13 cellular contexts compared by ENCODE assay signal in genomic region chr2:71813801-71814470, GRCh38.
"Had no signal": no experiment of that assay in that cellular context is flagged by ENCODE, and none has a peak within 500 bp of the region (broad histone marks: within the 10 kb centered on the region; RNA-seq: fewer than 3 reads in every experiment).

No MANE protein-coding gene starts in this region.

- H3K27ac ChIP-seq: adrenal gland, colonic mucosa, neutrophil, tibial artery had no signal

- H3K4me3 ChIP-seq: adrenal gland, colonic mucosa, tibial artery had no signal

- H3K4me3 Mint-ChIP-seq: activated CD8-positive, alpha-beta T cell treated with anti-CD3 and anti-CD28 coated beads, Interleukin-2, amount 10 ng/mL, durations not matched to agents 7 days and 5 days; effector memory CD8-positive, alpha-beta T cell; naive thymus-derived CD4-positive, alpha-beta T cell; stimulated activated effector memory CD8-positive, alpha-beta T cell treated with anti-CD3 and anti-CD28 coated beads, Interleukin-12 subunit alpha, Interleukin-12 subunit beta, amount 100 ng/mL, for 72 hours; WTC11 had no signal

- H3K27ac Mint-ChIP-seq: activated CD8-positive, alpha-beta T cell treated with anti-CD3 and anti-CD28 coated beads, Interleukin-2, amount 10 ng/mL, durations not matched to agents 7 days and 5 days; effector memory CD8-positive, alpha-beta T cell; naive thymus-derived CD4-positive, alpha-beta T cell; stimulated activated effector memory CD8-positive, alpha-beta T cell treated with anti-CD3 and anti-CD28 coated beads, Interleukin-12 subunit alpha, Interleukin-12 subunit beta, amount 100 ng/mL, for 72 hours; WTC11 had no signal

- H3K4me1 Mint-ChIP-seq: naive thymus-derived CD4-positive, alpha-beta T cell; stimulated activated effector memory CD8-positive, alpha-beta T cell treated with anti-CD3 and anti-CD28 coated beads, Interleukin-12 subunit alpha, Interleukin-12 subunit beta, amount 100 ng/mL, for 72 hours; WTC11 had no signal

- H3K9me3 ChIP-seq: adrenal gland, colonic mucosa, neutrophil, tibial artery had no signal

- H3K36me3 ChIP-seq: adrenal gland, colonic mucosa, neutrophil, tibial artery had no signal

- H3K4me1 ChIP-seq: adrenal gland, colonic mucosa, tibial artery had no signal

- DNase-seq: activated CD4-positive, alpha-beta T cell treated with anti-CD3 and anti-CD28 coated beads for 48 hours; activated CD8-positive, alpha-beta T cell treated with anti-CD3 and anti-CD28 coated beads, Interleukin-2, amount 10 ng/mL, durations not matched to agents 7 days and 5 days; activated naive CD4-positive, alpha-beta T cell treated with anti-CD3 and anti-CD28 coated beads, Interleukin-2, amount 50 U/mL, for 16 hours; colonic mucosa; effector memory CD8-positive, alpha-beta T cell; hypothalamus; naive thymus-derived CD4-positive, alpha-beta T cell; right cardiac atrium; tibial artery had no signal

- H3K27me3 ChIP-seq: adrenal gland, colonic mucosa, tibial artery had no signal

- ATAC-seq: activated CD8-positive, alpha-beta T cell treated with anti-CD3 and anti-CD28 coated beads, Interleukin-2, amount 10 ng/mL, durations not matched to agents 7 days and 5 days; effector memory CD8-positive, alpha-beta T cell; right cardiac atrium; stimulated activated effector memory CD8-positive, alpha-beta T cell treated with anti-CD3 and anti-CD28 coated beads, Interleukin-12 subunit alpha, Interleukin-12 subunit beta, amount 100 ng/mL, for 72 hours; WTC11 had no signal

- H3K36me3 Mint-ChIP-seq: naive thymus-derived CD4-positive, alpha-beta T cell; stimulated activated effector memory CD8-positive, alpha-beta T cell treated with anti-CD3 and anti-CD28 coated beads, Interleukin-12 subunit alpha, Interleukin-12 subunit beta, amount 100 ng/mL, for 72 hours; WTC11 had no signal
